ENCODE assay signal across 26 cellular contexts in the genomic region with DNA sequence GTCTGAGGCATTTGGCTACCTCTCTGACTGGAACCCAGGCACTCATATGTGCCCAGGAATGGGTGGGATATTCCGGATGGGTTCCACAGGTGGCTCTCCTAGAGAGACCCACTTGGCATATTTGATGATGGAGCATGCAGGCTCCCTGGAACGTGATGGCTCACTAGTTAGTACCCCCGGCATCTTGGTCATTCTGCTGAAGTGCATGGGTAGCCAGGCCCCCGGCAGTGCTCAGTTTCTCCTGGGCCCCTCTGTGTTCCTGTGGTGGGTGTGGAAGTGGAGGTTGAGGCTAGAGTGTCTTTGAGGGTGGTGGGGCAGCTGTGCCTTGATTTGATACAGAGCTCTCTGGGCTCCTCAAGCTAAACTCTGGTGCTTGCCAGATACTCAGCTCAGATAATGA.
"Had no signal": no experiment of that assay in that cellular context is flagged by ENCODE, and none has a peak within 500 bp of the region (broad histone marks: within the 10 kb centered on the region; RNA-seq: fewer than 3 reads in every experiment).

No MANE protein-coding gene starts in this region.

- H3K27ac ChIP-seq: brain microvascular endothelial cell, cardiac muscle cell, SK-N-MC, VCaP had no signal

- H3K9me3 Mint-ChIP-seq: IgD-negative memory B cell had no signal

- H3K4me3 ChIP-seq: cardiac muscle cell, SK-N-MC had no signal

- H3K36me3 Mint-ChIP-seq: IgD-negative memory B cell had no signal

- H3K27me3 ChIP-seq: brain microvascular endothelial cell, cardiac muscle cell had no signal

- H3K36me3 ChIP-seq: brain microvascular endothelial cell, cardiac muscle cell had no signal

- ATAC-seq: Panc1, Right ventricle myocardium inferior had no signal

- DNase-seq: activated CD4-positive, alpha-beta T cell treated with anti-CD3 and anti-CD28 coated beads, Interleukin-2, amount 50 U/mL, for 48 hours; activated CD4-positive, CD25-positive, alpha-beta regulatory T cell; activated CD8-positive, alpha-beta memory T cell treated with anti-CD3 and anti-CD28 coated beads, Interleukin-2, amount 50 U/mL, for 48 hours; activated effector memory CD4-positive, alpha-beta T cell treated with anti-CD3 and anti-CD28 coated beads, Interleukin-2, amount 50 U/mL, for 16 hours; activated naive CD4-positive, alpha-beta T cell treated with Interleukin-2 at 50 U/mL for 16 hours; activated T-cell treated with anti-CD3 and anti-CD28 coated beads, Interleukin-2, amount 50 U/mL, for 1 hour; brain microvascular endothelial cell; cerebellar nuclear complex; KG1; NCI-H1048; NCI-H146; NCI-H1930; NCI-H2171; NCI-H226; NCI-H510A; NCI-H526 treated with DMSO at 0.1 percent for 48 hours; NK-92 treated with Interleukin-12 subunit alpha and Interleukin-12 subunit beta, amount 100 ng/mL, for 24 hours; OCI-M1; RPMI8226; T-helper 1 cell had no signal
